In the genomic region with DNA sequence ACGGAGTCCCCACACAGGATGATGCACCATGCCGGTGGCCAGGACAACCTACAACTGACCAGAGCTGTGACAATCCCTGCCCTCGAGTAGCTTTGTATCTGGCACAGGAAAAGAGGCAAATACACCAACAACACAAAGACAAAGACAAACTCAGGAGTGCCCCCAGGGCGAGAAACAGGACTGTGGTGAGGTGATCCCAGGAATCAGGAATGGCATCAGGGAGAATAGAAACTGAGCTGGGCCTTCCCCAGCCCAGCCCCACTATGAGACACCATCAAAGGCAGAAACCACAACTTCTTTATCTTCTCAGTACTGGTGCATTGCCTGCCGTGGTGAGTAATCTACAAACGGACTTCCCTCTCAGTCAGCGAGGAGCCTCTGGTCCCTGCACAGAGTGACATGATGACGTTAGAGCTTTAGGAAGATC, we compare ENCODE assay signal across 11 cellular contexts.
DNase-seq lines count a peak whose midpoint lies in the region; ATAC-seq and TF ChIP-seq lines count a peak whose summit lies in the region.
"Had no signal": no experiment of that assay in that cellular context is flagged by ENCODE, and none has a peak within 500 bp of the region (broad histone marks: within the 10 kb centered on the region; RNA-seq: fewer than 3 reads in every experiment).

No MANE protein-coding gene starts in this region.

- no peaks in the 10 kb centered on the region for H4K20me1 ChIP-seq in PC-3 (ENCODE audit: low read length)

- peaks cover 36% of the 10 kb centered on the region for H3K4me1 Mint-ChIP-seq in WTC11

- no peak overlapping the region for H2AFZ ChIP-seq in PC-3 (ENCODE audit: low read length)

- no peaks in the 10 kb centered on the region for H3K9me2 ChIP-seq in PC-3 (replicated peaks; ENCODE audit: low read length)

- H3K4me1 ChIP-seq in right atrium auricular region (peaks cover 0 to 36% of the 10 kb centered on the region in 2 donors), PC-3 (ENCODE audit: insufficient read depth, low read length) (peaks cover 20% of the 10 kb centered on the region; the same call in 1 of the 2 replicates), stomach smooth muscle (ENCODE audit: control insufficient read depth, insufficient read depth, low read length) (peaks cover 41% of the 10 kb centered on the region)

- H3K27ac ChIP-seq in right atrium auricular region (no peak overlapping the region), PC-3 (ENCODE audit: low read length) (peak overlapping the region; percentile 15), stomach smooth muscle (ENCODE audit: low read length) (peak overlapping the region; percentile 76)

- H3K9ac ChIP-seq in PC-3 (ENCODE audit: low read length), result no peak overlapping the region
- no peak overlapping the region for H3K9ac ChIP-seq in stomach smooth muscle (ENCODE audit: low read length in 2 of 2)

- TF ChIP-seq CTCF in right atrium auricular region (IDR thresholded peaks at IDR 0.05) (no peak), PC-3 (conservative IDR thresholded peaks at IDR 0.05; ENCODE audit: low read depth, low read length) (no peak), choroid plexus epithelial cell (conservative IDR thresholded peaks at IDR 0.05; ENCODE audit: low read depth, low read length) (no peak), WTC11 (IDR thresholded peaks at IDR 0.05) (no peak)

- H3F3A ChIP-seq in PC-3 (ENCODE audit: low read length, unreplicated experiment), result no peaks in the 10 kb centered on the region

- intact Hi-C loops in left cardiac atrium (cut with DNase I), result no loop called here
- intact Hi-C loops in PC-3 (cut with micrococcal nuclease), result no loop called here

- H3K9me3 ChIP-seq in right atrium auricular region (no peaks in the 10 kb centered on the region), PC-3 (ENCODE audit: low read length) (no peaks in the 10 kb centered on the region), stomach smooth muscle (ENCODE audit: control insufficient read depth in 2 of 2, low read length in 2 of 2) (no peaks in the 10 kb centered on the region)

- peaks cover 8% of the 10 kb centered on the region for H3K36me3 ChIP-seq in right atrium auricular region
- no peaks in the 10 kb centered on the region for H3K36me3 ChIP-seq in PC-3 (ENCODE audit: low read depth, low read length)
- H3K36me3 ChIP-seq in stomach smooth muscle (ENCODE audit: control insufficient read depth in 2 of 2, insufficient read depth in 2 of 2, low read length in 2 of 2), result peaks cover 0 to 7% of the 10 kb centered on the region in 2 donors

- no peaks in the 10 kb centered on the region for H3K79me2 ChIP-seq in PC-3 (ENCODE audit: low read length)

- no peaks in the 10 kb centered on the region; the same call in 1 of the 2 replicates for H3K27me3 Mint-ChIP-seq in WTC11 (ENCODE audit: low read depth)
- H3K27me3 Mint-ChIP-seq: CD4-positive, alpha-beta T cell had no signal

- no peak overlapping the region for H3K27ac Mint-ChIP-seq in WTC11
- H3K27ac Mint-ChIP-seq: CD4-positive, alpha-beta T cell had no signal

- H3K9me3 Mint-ChIP-seq in WTC11, result no peaks in the 10 kb centered on the region
- H3K9me3 Mint-ChIP-seq: CD4-positive, alpha-beta T cell had no signal

- H3K27me3 ChIP-seq in right atrium auricular region, result no peaks in the 10 kb centered on the region
- no peaks in the 10 kb centered on the region for H3K27me3 ChIP-seq in PC-3 (ENCODE audit: low read length)
- no peaks in the 10 kb centered on the region for H3K27me3 ChIP-seq in stomach smooth muscle (ENCODE audit: control insufficient read depth in 1 of 2, insufficient read depth in 2 of 2, low read length in 2 of 2)

- ATAC-seq in left cardiac atrium (peak; percentile 16 to 42), PC-3 (peak; percentile 85), WTC11 (no peak), GM21786 (IDR thresholded peaks at IDR 0.05; ENCODE audit: unreplicated experiment) (no peak)

- H3K4me2 ChIP-seq in PC-3 (ENCODE audit: low read length), result no peak overlapping the region

- no TSS peak for BruUV-seq in PC-3 (replicated peaks; lab: Mats Ljungman, UMichigan)

- no peak overlapping the region for H3K4me3 Mint-ChIP-seq in WTC11
- H3K4me3 Mint-ChIP-seq: CD4-positive, alpha-beta T cell had no signal

- H3K4me3 ChIP-seq in right atrium auricular region (no peak overlapping the region), PC-3 (ENCODE audit: low read length) (no peak overlapping the region), choroid plexus epithelial cell (ENCODE audit: low read depth, low read length) (no peak overlapping the region), stomach smooth muscle (ENCODE audit: low read length in 2 of 2) (no peak overlapping the region)

- POLR2A ChIA-PET in PC-3 (lab: Charles Lee; ENCODE audit: unreplicated experiment), result no interaction called here
- POLR2A ChIA-PET in WTC11 (lab: Charles Lee), result no interaction called here

- CTCF ChIA-PET in PC-3 (lab: Charles Lee), result no interaction called here
- CTCF ChIA-PET in WTC11 (lab: Charles Lee), result interaction anchor here (1.8 kb wide), 1 partner anchor 100 kb away, joined by 5 read pairs; no protein-coding TSS in a partner anchor

- no peaks in the 10 kb centered on the region for H3K36me3 Mint-ChIP-seq in WTC11

- DNase-seq in left cardiac atrium (no peak), right atrium auricular region (ENCODE audit: low spot score) (no peak), PC-3 (peak; percentile 75), choroid plexus epithelial cell (ENCODE audit: low read depth) (peak; percentile 62), WTC11 (ENCODE audit: low spot score) (no peak), NCI-H1930 (lab: John Stamatoyannopoulos, UW) (no peak)
- DNase-seq: effector memory CD4-positive, alpha-beta T cell; midbrain had no signal

TF ChIP-seq in WTC11, 78 proteins besides CTCF, POLR2A, EP300 and RAD21 (continues in another document):
- TF ChIP-seq ZNF219 (CRISPR knock-in tag; IDR thresholded peaks at IDR 0.05; ENCODE audit: borderline replicate concordance) (no peak), ZNF138 (CRISPR knock-in tag; conservative IDR thresholded peaks at IDR 0.05) (no peak), GTF2I (CRISPR knock-in tag; conservative IDR thresholded peaks at IDR 0.05) (no peak), ETV6 (CRISPR knock-in tag; IDR thresholded peaks at IDR 0.05) (no peak), ZNF423 (CRISPR knock-in tag; IDR thresholded peaks at IDR 0.05) (no peak), NFE2L1 (CRISPR knock-in tag; IDR thresholded peaks at IDR 0.05) (no peak)
- TF ChIP-seq, protein P1, sequence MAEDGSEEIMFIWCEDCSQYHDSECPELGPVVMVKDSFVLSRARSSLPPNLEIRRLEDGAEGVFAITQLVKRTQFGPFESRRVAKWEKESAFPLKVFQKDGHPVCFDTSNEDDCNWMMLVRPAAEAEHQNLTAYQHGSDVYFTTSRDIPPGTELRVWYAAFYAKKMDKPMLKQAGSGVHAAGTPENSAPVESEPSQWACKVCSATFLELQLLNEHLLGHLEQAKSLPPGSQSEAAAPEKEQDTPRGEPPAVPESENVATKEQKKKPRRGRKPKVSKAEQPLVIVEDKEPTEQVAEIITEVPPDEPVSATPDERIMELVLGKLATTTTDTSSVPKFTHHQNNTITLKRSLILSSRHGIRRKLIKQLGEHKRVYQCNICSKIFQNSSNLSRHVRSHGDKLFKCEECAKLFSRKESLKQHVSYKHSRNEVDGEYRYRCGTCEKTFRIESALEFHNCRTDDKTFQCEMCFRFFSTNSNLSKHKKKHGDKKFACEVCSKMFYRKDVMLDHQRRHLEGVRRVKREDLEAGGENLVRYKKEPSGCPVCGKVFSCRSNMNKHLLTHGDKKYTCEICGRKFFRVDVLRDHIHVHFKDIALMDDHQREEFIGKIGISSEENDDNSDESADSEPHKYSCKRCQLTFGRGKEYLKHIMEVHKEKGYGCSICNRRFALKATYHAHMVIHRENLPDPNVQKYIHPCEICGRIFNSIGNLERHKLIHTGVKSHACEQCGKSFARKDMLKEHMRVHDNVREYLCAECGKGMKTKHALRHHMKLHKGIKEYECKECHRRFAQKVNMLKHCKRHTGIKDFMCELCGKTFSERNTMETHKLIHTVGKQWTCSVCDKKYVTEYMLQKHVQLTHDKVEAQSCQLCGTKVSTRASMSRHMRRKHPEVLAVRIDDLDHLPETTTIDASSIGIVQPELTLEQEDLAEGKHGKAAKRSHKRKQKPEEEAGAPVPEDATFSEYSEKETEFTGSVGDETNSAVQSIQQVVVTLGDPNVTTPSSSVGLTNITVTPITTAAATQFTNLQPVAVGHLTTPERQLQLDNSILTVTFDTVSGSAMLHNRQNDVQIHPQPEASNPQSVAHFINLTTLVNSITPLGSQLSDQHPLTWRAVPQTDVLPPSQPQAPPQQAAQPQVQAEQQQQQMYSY (CRISPR knock-in tag; IDR thresholded peaks at IDR 0.05), result no peak
- TF ChIP-seq, protein P2, sequence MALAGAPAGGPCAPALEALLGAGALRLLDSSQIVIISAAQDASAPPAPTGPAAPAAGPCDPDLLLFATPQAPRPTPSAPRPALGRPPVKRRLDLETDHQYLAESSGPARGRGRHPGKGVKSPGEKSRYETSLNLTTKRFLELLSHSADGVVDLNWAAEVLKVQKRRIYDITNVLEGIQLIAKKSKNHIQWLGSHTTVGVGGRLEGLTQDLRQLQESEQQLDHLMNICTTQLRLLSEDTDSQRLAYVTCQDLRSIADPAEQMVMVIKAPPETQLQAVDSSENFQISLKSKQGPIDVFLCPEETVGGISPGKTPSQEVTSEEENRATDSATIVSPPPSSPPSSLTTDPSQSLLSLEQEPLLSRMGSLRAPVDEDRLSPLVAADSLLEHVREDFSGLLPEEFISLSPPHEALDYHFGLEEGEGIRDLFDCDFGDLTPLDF (CRISPR knock-in tag; IDR thresholded peaks at IDR 0.05), result no peak
- TF ChIP-seq, protein P3, sequence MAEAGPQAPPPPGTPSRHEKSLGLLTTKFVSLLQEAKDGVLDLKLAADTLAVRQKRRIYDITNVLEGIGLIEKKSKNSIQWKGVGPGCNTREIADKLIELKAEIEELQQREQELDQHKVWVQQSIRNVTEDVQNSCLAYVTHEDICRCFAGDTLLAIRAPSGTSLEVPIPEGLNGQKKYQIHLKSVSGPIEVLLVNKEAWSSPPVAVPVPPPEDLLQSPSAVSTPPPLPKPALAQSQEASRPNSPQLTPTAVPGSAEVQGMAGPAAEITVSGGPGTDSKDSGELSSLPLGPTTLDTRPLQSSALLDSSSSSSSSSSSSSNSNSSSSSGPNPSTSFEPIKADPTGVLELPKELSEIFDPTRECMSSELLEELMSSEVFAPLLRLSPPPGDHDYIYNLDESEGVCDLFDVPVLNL (CRISPR knock-in tag; IDR thresholded peaks at IDR 0.05; ENCODE audit: borderline replicate concordance, low read depth), result no peak

Comparison
In these comparisons a context has a peak if more than half of its experiments do, and no peak if none do; other contexts are left out.
1. ATAC-seq: peak in left cardiac atrium (2 of 2) and PC-3 (single experiment); none in WTC11 (single experiment) and GM21786 (single experiment).
2. DNase-seq: peak in PC-3 (single experiment) and choroid plexus epithelial cell (single experiment); none in left cardiac atrium (single experiment), right atrium auricular region (single experiment), WTC11 (single experiment) and NCI-H1930 (0 of 2).
3. H3K27ac ChIP-seq: peak in PC-3 (single experiment) and stomach smooth muscle (single experiment); none in right atrium auricular region (0 of 2).